18 cellular contexts compared by ENCODE assay signal in the genomic region with DNA sequence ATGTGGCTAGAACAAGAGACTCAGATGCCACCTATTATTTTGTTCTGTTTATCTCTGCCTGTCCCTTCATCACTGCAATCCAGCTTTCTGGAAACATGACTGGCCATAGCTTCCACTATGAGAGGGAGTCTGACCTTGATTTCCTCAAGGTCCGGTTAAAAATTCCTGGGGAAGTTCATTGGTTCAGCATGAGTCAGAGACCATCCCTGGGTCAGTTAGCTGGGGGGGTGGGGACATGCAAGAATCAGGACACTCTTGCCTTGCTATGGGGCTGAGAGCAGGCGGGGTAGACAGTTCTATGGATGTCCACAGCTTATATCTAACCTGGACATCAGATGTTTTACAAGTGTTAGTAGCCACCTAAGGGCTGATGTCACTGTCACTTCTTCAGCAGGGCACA.
A peak's percentile ranks its signal among the peaks of the same experiment; 100 is the strongest.
DNase-seq lines count a peak whose midpoint lies in the region; ATAC-seq, FAIRE-seq and TF ChIP-seq lines count a peak whose summit lies in the region.
"Had no signal": no experiment of that assay in that cellular context is flagged by ENCODE, and none has a peak within 500 bp of the region (broad histone marks: within the 10 kb centered on the region; RNA-seq: fewer than 3 reads in every experiment).

No MANE protein-coding gene starts in this region.

- POLR2A ChIA-PET in WTC11 (lab: Charles Lee) = no interaction called here

- H3K27ac ChIP-seq in pancreas = no peak overlapping the region
- H3K27ac ChIP-seq: C4-2B had no signal

- H3K36me3 Mint-ChIP-seq in WTC11 = no peaks in the 10 kb centered on the region
- H3K36me3 Mint-ChIP-seq: type B pancreatic cell had no signal

- no peak for TF ChIP-seq CTCF in fibroblast of mammary gland (conservative IDR thresholded peaks at IDR 0.05; ENCODE audit: control insufficient read depth, insufficient read depth, low read depth, low read length)
- TF ChIP-seq CTCF in pancreas (IDR thresholded peaks at IDR 0.05) = no peak
- TF ChIP-seq CTCF in WTC11 (IDR thresholded peaks at IDR 0.05) = no peak

- no peaks in the 10 kb centered on the region for H3K36me3 ChIP-seq in pancreas

- H3K4me3 ChIP-seq in fibroblast of mammary gland (ENCODE audit: control insufficient read depth, low read depth, low read length) (no peak overlapping the region), pancreas (no peak overlapping the region)

- intact Hi-C loops in pancreas (cut with DNase I) = no loop called here

- peak; percentile 75 for DNase-seq in GM03348 (ENCODE audit: low spot score)
- DNase-seq in RPMI7951 (ENCODE audit: low read depth) = peak; percentile 69
- peak; percentile 64 for DNase-seq in fibroblast of mammary gland (ENCODE audit: low read depth)
- no peak for DNase-seq in pancreas
- no peak for DNase-seq in WTC11 (ENCODE audit: low spot score)
- no peak for DNase-seq in NCI-H524 treated with DMSO at 0.1 percent for 48 hours (lab: John Stamatoyannopoulos, UW)
- DNase-seq: activated CD4-positive, alpha-beta T cell treated with anti-CD3 and anti-CD28 coated beads for 48 hours; activated T-cell treated with anti-CD3 and anti-CD28 coated beads, Interleukin-2, amount 50 U/mL, for 4 hours; amygdala; KG1; NCI-H526 treated with DMSO at 0.1 percent for 48 hours; retina; stimulated activated CD4-positive, alpha-beta T cell treated with anti-CD3 and anti-CD28 coated beads, Interleukin-2, amount 100 ng/mL, for 48 hours had no signal

- H3K4me1 ChIP-seq in pancreas = peaks cover 0 to 5% (median 3%) of the 10 kb centered on the region in 3 donors

- no peaks in the 10 kb centered on the region for H3K27me3 ChIP-seq in pancreas

- no peaks in the 10 kb centered on the region for H3K9me3 ChIP-seq in pancreas

- H3K9me3 Mint-ChIP-seq in WTC11 = no peaks in the 10 kb centered on the region
- H3K9me3 Mint-ChIP-seq: activated T-cell treated with anti-CD3 and anti-CD28 coated beads, Interleukin-2, amount 50 U/mL, for 4 hours; T-helper 2 cell treated with Interferon-gamma antibody and Interleukin-4, amounts not matched to agents 5 μg/mL and 100 μg/mL, for 36 hours; type B pancreatic cell had no signal

- no peak for FAIRE-seq in pancreas (lab: Jason Lieb, UNC)

- no peak overlapping the region for H3K27ac Mint-ChIP-seq in WTC11
- H3K27ac Mint-ChIP-seq: T-helper 2 cell treated with Interferon-gamma antibody and Interleukin-4, amounts not matched to agents 5 μg/mL and 100 μg/mL, for 36 hours; type B pancreatic cell had no signal

- ATAC-seq in pancreas (peak; percentile 21 to 72 (median 42)), WTC11 (no peak), GM21381 (IDR thresholded peaks at IDR 0.05; ENCODE audit: unreplicated experiment) (no peak), HG03432 (IDR thresholded peaks at IDR 0.05; ENCODE audit: unreplicated experiment) (no peak)
- ATAC-seq: activated T-cell treated with anti-CD3 and anti-CD28 coated beads, Interleukin-2, amount 50 U/mL, for 4 hours had no signal

- CTCF ChIA-PET in WTC11 (lab: Charles Lee) = interaction anchor here (1.0 to 2.2 kb wide), 4 partner anchors 13 to 152 kb away, joined by 3 to 8 read pairs (median 4); no protein-coding TSS in a partner anchor

- H3K4me3 Mint-ChIP-seq in WTC11 = no peak overlapping the region
- H3K4me3 Mint-ChIP-seq: activated T-cell treated with anti-CD3 and anti-CD28 coated beads, Interleukin-2, amount 50 U/mL, for 4 hours; T-helper 2 cell treated with Interferon-gamma antibody and Interleukin-4, amounts not matched to agents 5 μg/mL and 100 μg/mL, for 36 hours; type B pancreatic cell had no signal

- 0 out of 2 replicates have a peak, but pooled peaks cover 3% of the 10 kb centered on the region for H3K4me1 Mint-ChIP-seq in WTC11

- no peaks in the 10 kb centered on the region for H3K27me3 Mint-ChIP-seq in WTC11 (ENCODE audit: low read depth)

- 54 to 57% methylated on average over 2 of the region's 2 CpGs for WGBS in pancreas, 2 donors

TF ChIP-seq in WTC11, 78 proteins besides CTCF, POLR2A, EP300 and RAD21 (continues in another document):
- TF ChIP-seq, protein P1, sequence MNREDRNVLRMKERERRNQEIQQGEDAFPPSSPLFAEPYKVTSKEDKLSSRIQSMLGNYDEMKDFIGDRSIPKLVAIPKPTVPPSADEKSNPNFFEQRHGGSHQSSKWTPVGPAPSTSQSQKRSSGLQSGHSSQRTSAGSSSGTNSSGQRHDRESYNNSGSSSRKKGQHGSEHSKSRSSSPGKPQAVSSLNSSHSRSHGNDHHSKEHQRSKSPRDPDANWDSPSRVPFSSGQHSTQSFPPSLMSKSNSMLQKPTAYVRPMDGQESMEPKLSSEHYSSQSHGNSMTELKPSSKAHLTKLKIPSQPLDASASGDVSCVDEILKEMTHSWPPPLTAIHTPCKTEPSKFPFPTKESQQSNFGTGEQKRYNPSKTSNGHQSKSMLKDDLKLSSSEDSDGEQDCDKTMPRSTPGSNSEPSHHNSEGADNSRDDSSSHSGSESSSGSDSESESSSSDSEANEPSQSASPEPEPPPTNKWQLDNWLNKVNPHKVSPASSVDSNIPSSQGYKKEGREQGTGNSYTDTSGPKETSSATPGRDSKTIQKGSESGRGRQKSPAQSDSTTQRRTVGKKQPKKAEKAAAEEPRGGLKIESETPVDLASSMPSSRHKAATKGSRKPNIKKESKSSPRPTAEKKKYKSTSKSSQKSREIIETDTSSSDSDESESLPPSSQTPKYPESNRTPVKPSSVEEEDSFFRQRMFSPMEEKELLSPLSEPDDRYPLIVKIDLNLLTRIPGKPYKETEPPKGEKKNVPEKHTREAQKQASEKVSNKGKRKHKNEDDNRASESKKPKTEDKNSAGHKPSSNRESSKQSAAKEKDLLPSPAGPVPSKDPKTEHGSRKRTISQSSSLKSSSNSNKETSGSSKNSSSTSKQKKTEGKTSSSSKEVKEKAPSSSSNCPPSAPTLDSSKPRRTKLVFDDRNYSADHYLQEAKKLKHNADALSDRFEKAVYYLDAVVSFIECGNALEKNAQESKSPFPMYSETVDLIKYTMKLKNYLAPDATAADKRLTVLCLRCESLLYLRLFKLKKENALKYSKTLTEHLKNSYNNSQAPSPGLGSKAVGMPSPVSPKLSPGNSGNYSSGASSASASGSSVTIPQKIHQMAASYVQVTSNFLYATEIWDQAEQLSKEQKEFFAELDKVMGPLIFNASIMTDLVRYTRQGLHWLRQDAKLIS (CRISPR knock-in tag; IDR thresholded peaks at IDR 0.05; ENCODE audit: borderline replicate concordance) = no peak
- no peak for TF ChIP-seq SP1 (CRISPR knock-in tag; conservative IDR thresholded peaks at IDR 0.05)
- no peak for TF ChIP-seq SMAD4 (CRISPR knock-in tag; IDR thresholded peaks at IDR 0.05)
- TF ChIP-seq, protein P2, sequence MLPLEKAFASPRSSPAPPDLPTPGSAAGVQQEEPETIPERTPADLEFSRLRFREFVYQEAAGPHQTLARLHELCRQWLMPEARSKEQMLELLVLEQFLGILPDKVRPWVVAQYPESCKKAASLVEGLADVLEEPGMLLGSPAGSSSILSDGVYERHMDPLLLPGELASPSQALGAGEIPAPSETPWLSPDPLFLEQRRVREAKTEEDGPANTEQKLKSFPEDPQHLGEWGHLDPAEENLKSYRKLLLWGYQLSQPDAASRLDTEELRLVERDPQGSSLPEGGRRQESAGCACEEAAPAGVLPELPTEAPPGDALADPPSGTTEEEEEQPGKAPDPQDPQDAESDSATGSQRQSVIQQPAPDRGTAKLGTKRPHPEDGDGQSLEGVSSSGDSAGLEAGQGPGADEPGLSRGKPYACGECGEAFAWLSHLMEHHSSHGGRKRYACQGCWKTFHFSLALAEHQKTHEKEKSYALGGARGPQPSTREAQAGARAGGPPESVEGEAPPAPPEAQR (CRISPR knock-in tag; IDR thresholded peaks at IDR 0.05) = no peak
- TF ChIP-seq ATF1 (CRISPR knock-in tag; IDR thresholded peaks at IDR 0.05) = no peak
- TF ChIP-seq, protein P3, sequence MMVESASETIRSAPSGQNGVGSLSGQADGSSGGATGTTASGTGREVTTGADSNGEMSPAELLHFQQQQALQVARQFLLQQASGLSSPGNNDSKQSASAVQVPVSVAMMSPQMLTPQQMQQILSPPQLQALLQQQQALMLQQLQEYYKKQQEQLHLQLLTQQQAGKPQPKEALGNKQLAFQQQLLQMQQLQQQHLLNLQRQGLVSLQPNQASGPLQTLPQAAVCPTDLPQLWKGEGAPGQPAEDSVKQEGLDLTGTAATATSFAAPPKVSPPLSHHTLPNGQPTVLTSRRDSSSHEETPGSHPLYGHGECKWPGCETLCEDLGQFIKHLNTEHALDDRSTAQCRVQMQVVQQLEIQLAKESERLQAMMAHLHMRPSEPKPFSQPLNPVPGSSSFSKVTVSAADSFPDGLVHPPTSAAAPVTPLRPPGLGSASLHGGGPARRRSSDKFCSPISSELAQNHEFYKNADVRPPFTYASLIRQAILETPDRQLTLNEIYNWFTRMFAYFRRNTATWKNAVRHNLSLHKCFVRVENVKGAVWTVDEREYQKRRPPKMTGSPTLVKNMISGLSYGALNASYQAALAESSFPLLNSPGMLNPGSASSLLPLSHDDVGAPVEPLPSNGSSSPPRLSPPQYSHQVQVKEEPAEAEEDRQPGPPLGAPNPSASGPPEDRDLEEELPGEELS (CRISPR knock-in tag; IDR thresholded peaks at IDR 0.05) = no peak
- TF ChIP-seq MYBL2 (CRISPR knock-in tag; IDR thresholded peaks at IDR 0.05) = no peak
- no peak for TF ChIP-seq ZNF423 (CRISPR knock-in tag; IDR thresholded peaks at IDR 0.05)
- TF ChIP-seq, protein P4, sequence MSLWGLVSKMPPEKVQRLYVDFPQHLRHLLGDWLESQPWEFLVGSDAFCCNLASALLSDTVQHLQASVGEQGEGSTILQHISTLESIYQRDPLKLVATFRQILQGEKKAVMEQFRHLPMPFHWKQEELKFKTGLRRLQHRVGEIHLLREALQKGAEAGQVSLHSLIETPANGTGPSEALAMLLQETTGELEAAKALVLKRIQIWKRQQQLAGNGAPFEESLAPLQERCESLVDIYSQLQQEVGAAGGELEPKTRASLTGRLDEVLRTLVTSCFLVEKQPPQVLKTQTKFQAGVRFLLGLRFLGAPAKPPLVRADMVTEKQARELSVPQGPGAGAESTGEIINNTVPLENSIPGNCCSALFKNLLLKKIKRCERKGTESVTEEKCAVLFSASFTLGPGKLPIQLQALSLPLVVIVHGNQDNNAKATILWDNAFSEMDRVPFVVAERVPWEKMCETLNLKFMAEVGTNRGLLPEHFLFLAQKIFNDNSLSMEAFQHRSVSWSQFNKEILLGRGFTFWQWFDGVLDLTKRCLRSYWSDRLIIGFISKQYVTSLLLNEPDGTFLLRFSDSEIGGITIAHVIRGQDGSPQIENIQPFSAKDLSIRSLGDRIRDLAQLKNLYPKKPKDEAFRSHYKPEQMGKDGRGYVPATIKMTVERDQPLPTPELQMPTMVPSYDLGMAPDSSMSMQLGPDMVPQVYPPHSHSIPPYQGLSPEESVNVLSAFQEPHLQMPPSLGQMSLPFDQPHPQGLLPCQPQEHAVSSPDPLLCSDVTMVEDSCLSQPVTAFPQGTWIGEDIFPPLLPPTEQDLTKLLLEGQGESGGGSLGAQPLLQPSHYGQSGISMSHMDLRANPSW (CRISPR knock-in tag; conservative IDR thresholded peaks at IDR 0.05; ENCODE audit: low read depth) = no peak
- TF ChIP-seq TEAD1 (CRISPR knock-in tag; IDR thresholded peaks at IDR 0.05) = no peak
- TF ChIP-seq OVOL2 (CRISPR knock-in tag; IDR thresholded peaks at IDR 0.05; ENCODE audit: borderline replicate concordance) = no peak

Comparison
In these comparisons a context has a peak if more than half of its experiments do, and no peak if none do; other contexts are left out.
1. DNase-seq: peak in GM03348 (single experiment), RPMI7951 (single experiment) and fibroblast of mammary gland (single experiment); none in pancreas (0 of 6), WTC11 (single experiment) and NCI-H524 treated with DMSO at 0.1 percent for 48 hours (single experiment).
2. ATAC-seq: peak in pancreas (4 of 4); none in WTC11 (single experiment), GM21381 (single experiment) and HG03432 (single experiment).